In the genomic region with DNA sequence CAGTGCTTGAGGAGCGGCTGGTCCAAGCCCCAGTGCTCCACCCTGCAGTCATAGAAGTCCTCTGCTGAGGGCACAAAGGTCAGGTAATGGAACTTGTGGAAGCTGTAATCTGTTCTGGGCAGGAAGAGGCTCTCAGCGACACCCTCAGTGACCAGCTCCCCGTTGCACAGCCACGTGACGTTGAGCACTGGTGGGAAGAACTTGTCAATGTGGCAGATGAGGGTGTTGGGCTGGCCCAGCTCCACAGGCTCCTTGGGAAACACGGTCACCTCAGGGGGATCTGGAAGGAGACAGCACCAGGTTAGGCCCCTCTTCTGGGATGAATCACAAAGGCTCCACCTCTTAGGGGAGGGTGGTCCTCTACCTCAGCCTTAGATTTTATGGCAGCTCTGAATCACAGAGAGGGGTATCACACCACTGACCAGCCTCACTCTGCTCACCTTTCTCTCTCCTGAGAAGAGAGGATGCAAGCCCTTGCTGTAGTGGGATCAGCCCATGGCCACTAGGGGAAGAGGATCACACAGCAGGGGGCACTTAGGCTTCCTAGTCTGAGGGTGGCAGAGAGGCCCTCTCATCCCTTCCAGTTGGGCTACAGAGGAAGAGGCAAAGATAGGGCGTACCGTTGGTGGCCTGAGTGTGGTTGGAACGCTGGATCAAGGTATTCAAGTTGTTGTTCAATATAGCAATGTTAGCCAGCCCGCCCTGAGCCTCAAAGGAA, we compare ENCODE assay signal across 12 cellular contexts. TPM values are rescaled to one million over a fixed set of nuclear protein-coding genes. Genes with fewer than 3 reads are reported as not detected.
"Had no signal": no experiment of that assay in that cellular context is flagged by ENCODE, and none has a peak within 500 bp of the region (broad histone marks: within the 10 kb centered on the region; RNA-seq: fewer than 3 reads in every experiment).

No MANE protein-coding gene starts in this region.

- H3K4me3 ChIP-seq: hepatocyte had no signal

- DNase-seq: activated CD4-positive, alpha-beta T cell treated with anti-CD3 and anti-CD28 coated beads, Interleukin-2, amount 50 U/mL, for 4 hours; activated effector memory CD4-positive, alpha-beta T cell treated with Interleukin-2 at 50 U/mL for 16 hours; activated T-cell treated with anti-CD3 and anti-CD28 coated beads, Interleukin-2, amount 50 U/mL, for 24 hours; left ventricle myocardium superior; stimulated activated CD4-positive, alpha-beta T cell treated with anti-CD3 and anti-CD28 coated beads, Interleukin-4, amount 100 ng/mL, for 1 hour; stimulated activated CD8-positive, alpha-beta memory T cell treated with anti-CD3 and anti-CD28 coated beads, Interleukin-4, amount 100 ng/mL, for 48 hours had no signal

- H3K9me3 Mint-ChIP-seq: activated T-cell treated with anti-CD3 and anti-CD28 coated beads, Interleukin-2, amount 50 U/mL, for 24 hours had no signal

- H3K27me3 Mint-ChIP-seq: activated naive CD8-positive, alpha-beta T cell; activated T-cell treated with anti-CD3 and anti-CD28 coated beads, Interleukin-2, amount 50 U/mL, for 24 hours had no signal

- H3K4me3 Mint-ChIP-seq: activated naive CD8-positive, alpha-beta T cell; activated T-cell treated with anti-CD3 and anti-CD28 coated beads, Interleukin-2, amount 50 U/mL, for 24 hours; WTC11 had no signal

- H3K27me3 ChIP-seq: hepatocyte had no signal

- H3K27ac ChIP-seq: hepatocyte had no signal

- H2AFZ ChIP-seq: hepatocyte had no signal

- H3K4me2 ChIP-seq: hepatocyte had no signal

- H3K27ac Mint-ChIP-seq: activated naive CD8-positive, alpha-beta T cell; activated T-cell treated with anti-CD3 and anti-CD28 coated beads, Interleukin-2, amount 50 U/mL, for 24 hours; WTC11 had no signal

- H3K79me2 ChIP-seq: hepatocyte had no signal

RNA-seq across cellular contexts. Expression of gene HLA-DPA1, which starts 4.3 kb away (rescaled TPM):
- polyA plus RNA-seq: neural cell had no signal

RNA-seq across cellular contexts. Expression of gene HLA-DOA, which starts 59.8 kb away (rescaled TPM):
- total RNA-seq: chondrocyte, osteocyte had no signal
